8 cellular contexts compared by ENCODE assay signal in genomic region chr18:63131106-63131943, GRCh38.
DNase-seq lines count a peak whose midpoint lies in the region; ATAC-seq and TF ChIP-seq lines count a peak whose summit lies in the region.

No MANE protein-coding gene starts in this region.

- peak; percentile 18 for DNase-seq in NCI-H2196 (lab: John Stamatoyannopoulos, UW; ENCODE audit: unreplicated experiment)
- DNase-seq in NCI-H2196 treated with DMSO at 0.1 percent for 48 hours (lab: John Stamatoyannopoulos, UW; ENCODE audit: unreplicated experiment) = no peak
- DNase-seq in HT1080 (ENCODE audit: low read depth) = peak; percentile 44
- peak in 4 of 5 donors; percentile 29 to 59 (median 54) for DNase-seq in T-helper 1 cell
- DNase-seq in astrocyte of the hippocampus (ENCODE audit: low read depth, low spot score) = peak; percentile 75
- peak; percentile 72 for DNase-seq in iPS-NIHi7 (ENCODE audit: extremely low spot score)
- peak; percentile 63 for DNase-seq in stimulated activated CD4-positive, alpha-beta T cell treated with anti-CD3 and anti-CD28 coated beads, Interleukin-15, amount 100 ng/mL, for 24 hours

- no peak for ATAC-seq in GM18505 (IDR thresholded peaks at IDR 0.05; ENCODE audit: unreplicated experiment)

- TF ChIP-seq POLR2A in GM18505 (IDR thresholded peaks at IDR 0.05; ENCODE audit: borderline replicate concordance, extremely low read depth, insufficient read depth, insufficient read length) = no peak
